ENCODE assay signal across 26 cellular contexts in genomic region chr4:85836588-85836987, GRCh38.
"Had no signal": no experiment of that assay in that cellular context is flagged by ENCODE, and none has a peak within 500 bp of the region (broad histone marks: within the 10 kb centered on the region; RNA-seq: fewer than 3 reads in every experiment).

No MANE protein-coding gene starts in this region.

- H3K4me3 Mint-ChIP-seq: dendritic cell treated with granulocyte-macrophage colony-stimulating factor and Interleukin-4, amounts not matched to agents 40 ng/mL and 50 ng/mL, for 4 days; endodermal cell; natural killer cell; T-helper 17 cell had no signal

- H3K9me3 Mint-ChIP-seq: dendritic cell treated with granulocyte-macrophage colony-stimulating factor and Interleukin-4, amounts not matched to agents 40 ng/mL and 50 ng/mL, for 4 days; endodermal cell had no signal

- H3K4me1 ChIP-seq: breast epithelium, foreskin keratinocyte had no signal

- ATAC-seq: activated CD4-positive, CD25-positive, alpha-beta regulatory T cell treated with anti-CD3 and anti-CD28 coated beads, Interleukin-2, amount 50 U/mL, for 24 hours; esophagus mucosa; foreskin keratinocyte; left lung; natural killer cell; pancreas; T-helper 17 cell had no signal

- H3K9me3 ChIP-seq: breast epithelium, left lung, pancreas, right atrium auricular region, tibial nerve had no signal

- H3K27me3 Mint-ChIP-seq: dendritic cell treated with granulocyte-macrophage colony-stimulating factor and Interleukin-4, amounts not matched to agents 40 ng/mL and 50 ng/mL, for 4 days; T-helper 17 cell had no signal

- H3K4me3 ChIP-seq: breast epithelium, left lung, lung, pancreas, right atrium auricular region, tibial nerve had no signal

- H3K27me3 ChIP-seq: breast epithelium, foreskin keratinocyte, left lung, pancreas, right atrium auricular region, tibial nerve had no signal

- H3K36me3 Mint-ChIP-seq: natural killer cell had no signal

- H3K27ac Mint-ChIP-seq: dendritic cell treated with granulocyte-macrophage colony-stimulating factor and Interleukin-4, amounts not matched to agents 40 ng/mL and 50 ng/mL, for 4 days; endodermal cell; natural killer cell; T-helper 17 cell had no signal

- H3K27ac ChIP-seq: breast epithelium, foreskin keratinocyte, left lung, pancreas, right atrium auricular region, tibial nerve, WERI-Rb-1 had no signal

- H3K4me1 Mint-ChIP-seq: natural killer cell, T-helper 17 cell had no signal

- H3K36me3 ChIP-seq: breast epithelium, left lung, pancreas, right atrium auricular region, tibial nerve, WERI-Rb-1 had no signal

- DNase-seq: activated CD4-positive, alpha-beta T cell treated with anti-CD3 and anti-CD28 coated beads for 48 hours; activated CD4-positive, alpha-beta T cell treated with anti-CD3 and anti-CD28 coated beads, Interleukin-2, amount 50 U/mL, for 48 hours; activated CD8-positive, alpha-beta memory T cell treated with anti-CD3 and anti-CD28 coated beads for 24 hours; activated gamma-delta T cell treated with Interleukin-2 at 50 U/mL for 16 hours; activated naive CD4-positive, alpha-beta T cell treated with anti-CD3 and anti-CD28 coated beads, Interleukin-2, amount 50 U/mL, for 16 hours; activated T-cell treated with anti-CD3 and anti-CD28 coated beads, Interleukin-2, amount 50 U/mL, for 1 hour; amygdala; central memory CD4-positive, alpha-beta T cell; endodermal cell; foreskin keratinocyte; left lung; natural killer cell; pancreas; stimulated activated CD4-positive, alpha-beta T cell treated with anti-CD3 and anti-CD28 coated beads, Interleukin-15, amount 100 ng/mL, for 24 hours; stimulated activated CD4-positive, alpha-beta T cell treated with anti-CD3 and anti-CD28 coated beads, Interleukin-2, amount 100 ng/mL, for 24 hours; stimulated activated naive CD4-positive, alpha-beta T cell; T-helper 17 cell; T1000; WERI-Rb-1 had no signal
